In genomic region chr7:191105-192034, GRCh38 we compare ENCODE assay signal across 8 cellular contexts. TPM values are rescaled to one million over a fixed set of nuclear protein-coding genes. Genes with fewer than 3 reads are reported as not detected.
DNase-seq lines count a peak whose midpoint lies in the region; ATAC-seq and TF ChIP-seq lines count a peak whose summit lies in the region.

No MANE protein-coding gene starts in this region.

- peak overlapping the region; percentile 86 for H3K4me2 ChIP-seq in PC-3 (ENCODE audit: low read length)

- DNase-seq in T-helper 1 cell, result no peak
- DNase-seq in PC-3, result peak; percentile 53
- peak; percentile 41 for DNase-seq in dermis blood vessel endothelial cell
- no peak for DNase-seq in lower lobe of right lung

- H3K9ac ChIP-seq in PC-3 (ENCODE audit: low read length), result no peak overlapping the region

- H3K27me3 ChIP-seq in PC-3 (ENCODE audit: low read length), result no peaks in the 10 kb centered on the region
- H3K27me3 ChIP-seq in lower lobe of right lung (ENCODE audit: low read depth), result no peaks in the 10 kb centered on the region
- peaks cover 49% of the 10 kb centered on the region for H3K27me3 ChIP-seq in thymus (ENCODE audit: control insufficient read depth, insufficient read depth)

- TF ChIP-seq CTCF in PC-3 (conservative IDR thresholded peaks at IDR 0.05; ENCODE audit: low read depth, low read length), result no peak
- no peak for TF ChIP-seq CTCF in lower lobe of right lung (IDR thresholded peaks at IDR 0.05)

- peak overlapping the region; percentile 49 for H3K4me3 Mint-ChIP-seq in T-helper 1 cell treated with Interleukin-12 subunit alpha and Interleukin-12 subunit beta and Interleukin-4 antibody, amounts not matched to agents 30 μg/mL and 1 μg/mL, for 36 hours

- no peaks in the 10 kb centered on the region for H3F3A ChIP-seq in PC-3 (ENCODE audit: low read length, unreplicated experiment)

- no peaks in the 10 kb centered on the region for H3K9me3 ChIP-seq in PC-3 (ENCODE audit: low read length)
- no peaks in the 10 kb centered on the region for H3K9me3 ChIP-seq in lower lobe of right lung
- H3K9me3 ChIP-seq in thymus (ENCODE audit: control insufficient read depth), result peaks cover 1% of the 10 kb centered on the region

- H2AFZ ChIP-seq in PC-3 (ENCODE audit: low read length), result peak overlapping the region; percentile 50; the same call in 1 of the 2 replicates

- peaks cover 16% of the 10 kb centered on the region for H3K4me1 ChIP-seq in PC-3 (ENCODE audit: insufficient read depth, low read length)
- peaks cover 36% of the 10 kb centered on the region for H3K4me1 ChIP-seq in lower lobe of right lung
- H3K4me1 ChIP-seq in thymus (ENCODE audit: control insufficient read depth, insufficient read depth, low read length), result no peaks in the 10 kb centered on the region

- intact Hi-C loops in PC-3 (cut with micrococcal nuclease) (no loop called here), lower lobe of right lung (cut with DNase I) (no loop called here)

- H3K36me3 ChIP-seq in PC-3 (ENCODE audit: low read depth, low read length) (peaks cover 5% of the 10 kb centered on the region), lower lobe of right lung (peaks cover 13% of the 10 kb centered on the region), thymus (ENCODE audit: control insufficient read depth, insufficient read depth) (no peaks in the 10 kb centered on the region)

- H3K79me2 ChIP-seq in PC-3 (ENCODE audit: low read length), result peaks cover 31% of the 10 kb centered on the region

- H4K20me1 ChIP-seq in PC-3 (ENCODE audit: low read length), result peaks cover 25% of the 10 kb centered on the region

- no peaks in the 10 kb centered on the region for H3K9me3 Mint-ChIP-seq in T-helper 1 cell treated with Interleukin-12 subunit alpha and Interleukin-12 subunit beta and Interleukin-4 antibody, amounts not matched to agents 30 μg/mL and 1 μg/mL, for 36 hours

- no peak overlapping the region for H3K27ac Mint-ChIP-seq in T-helper 1 cell treated with Interleukin-12 subunit alpha and Interleukin-12 subunit beta and Interleukin-4 antibody, amounts not matched to agents 30 μg/mL and 1 μg/mL, for 36 hours

- ATAC-seq in PC-3 (peak; percentile 29), lower lobe of right lung (peak in 1 of 2 donors; percentile 26), HG03039 (IDR thresholded peaks at IDR 0.05; ENCODE audit: unreplicated experiment) (no peak), HG03521 (IDR thresholded peaks at IDR 0.05; ENCODE audit: unreplicated experiment) (no peak)

- H3K36me3 Mint-ChIP-seq in T-helper 1 cell treated with Interleukin-12 subunit alpha and Interleukin-12 subunit beta and Interleukin-4 antibody, amounts not matched to agents 30 μg/mL and 1 μg/mL, for 36 hours (ENCODE audit: low read depth), result no peaks in the 10 kb centered on the region

- H3K27me3 Mint-ChIP-seq in T-helper 1 cell treated with Interleukin-12 subunit alpha and Interleukin-12 subunit beta and Interleukin-4 antibody, amounts not matched to agents 30 μg/mL and 1 μg/mL, for 36 hours (ENCODE audit: low read depth), result peaks cover 38% of the 10 kb centered on the region

- H3K27ac ChIP-seq in PC-3 (ENCODE audit: low read length), result no peak overlapping the region
- H3K27ac ChIP-seq in lower lobe of right lung, result peak overlapping the region; percentile 87
- no peak overlapping the region for H3K27ac ChIP-seq in thymus (ENCODE audit: low read depth)

- CTCF ChIA-PET in PC-3 (lab: Charles Lee), result no interaction called here

- POLR2A ChIA-PET in PC-3 (lab: Charles Lee; ENCODE audit: unreplicated experiment), result no interaction called here

- H3K4me3 ChIP-seq in PC-3 (ENCODE audit: low read length) (peak overlapping the region; percentile 68), lower lobe of right lung (peak overlapping the region; percentile 70), thymus (ENCODE audit: low read length) (peak overlapping the region; percentile 48)

- H3K4me1 Mint-ChIP-seq in T-helper 1 cell treated with Interleukin-12 subunit alpha and Interleukin-12 subunit beta and Interleukin-4 antibody, amounts not matched to agents 30 μg/mL and 1 μg/mL, for 36 hours (ENCODE audit: low read depth), result peaks cover 2% of the 10 kb centered on the region

- BruUV-seq in PC-3 (replicated peaks; lab: Mats Ljungman, UMichigan), result TSS peak; percentile 56

- H3K9me2 ChIP-seq in PC-3 (replicated peaks; ENCODE audit: low read length), result no peaks in the 10 kb centered on the region

- 29% methylated on average over 40 of the region's 40 CpGs for WGBS in thymus

RNA-seq across cellular contexts. Expression of gene FAM20C, which starts 1.0 kb away (rescaled TPM):
- total RNA-seq in PC-3 (2014; rRNA removed) (87.9 and 119 TPM in 2 replicates), dermis blood vessel endothelial cell (2.7 and 4.6 TPM in 2 replicates), lower lobe of right lung (42.9 TPM)
- 16.5 TPM for polyA plus RNA-seq in thymus

Comparison
In these comparisons a context has a peak if more than half of its experiments do, and no peak if none do; other contexts are left out.
1. DNase-seq: peak in PC-3 (single experiment) and dermis blood vessel endothelial cell (single experiment); none in T-helper 1 cell (0 of 5) and lower lobe of right lung (single experiment).
2. Peak in every context shown above with its lines, with median percentiles within 50 percentile points of each other: H3K4me3 ChIP-seq.